Comparison of ENCODE assay signal across 12 cellular contexts in the genomic region with DNA sequence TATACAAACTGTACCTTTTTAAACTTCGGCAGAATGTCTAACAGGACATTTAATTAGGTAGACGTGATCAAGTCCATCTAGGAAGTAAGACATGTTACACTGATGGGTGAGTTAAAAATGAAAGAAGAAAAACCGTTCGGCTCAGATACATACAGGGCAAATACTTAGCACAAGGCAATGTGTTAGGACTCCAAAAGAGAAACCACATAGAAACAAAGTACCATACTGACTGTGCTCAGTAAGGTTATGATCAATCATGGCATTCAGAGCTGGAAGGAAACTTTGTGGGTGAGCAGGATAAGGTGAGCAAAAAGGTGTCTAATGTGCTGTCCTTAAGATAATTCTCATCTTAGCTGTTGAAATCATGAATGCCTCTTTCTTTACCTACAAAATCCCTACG.
DNase-seq lines count a peak whose midpoint lies in the region; ATAC-seq and TF ChIP-seq lines count a peak whose summit lies in the region.
"Had no signal": no experiment of that assay in that cellular context is flagged by ENCODE, and none has a peak within 500 bp of the region (broad histone marks: within the 10 kb centered on the region; RNA-seq: fewer than 3 reads in every experiment).

No MANE protein-coding gene starts in this region.

- H3K4me1 Mint-ChIP-seq in immature natural killer cell = peaks cover 17 to 77% of the 10 kb centered on the region in 2 donors

- no peaks in the 10 kb centered on the region for H3K9me3 Mint-ChIP-seq in immature natural killer cell

- DNase-seq in immature natural killer cell = peak in 1 of 3 donors; percentile 9
- no peak for DNase-seq in tibial artery
- DNase-seq in COR-L47 (lab: John Stamatoyannopoulos, UW) = no peak
- DNase-seq in NCI-H748 (lab: John Stamatoyannopoulos, UW; ENCODE audit: unreplicated experiment) = no peak
- DNase-seq: DMS53; NCI-H1105 treated with DMSO at 0.1 percent for 48 hours; stimulated activated CD4-positive, alpha-beta T cell treated with anti-CD3 and anti-CD28 coated beads, Interleukin-1b, Interleukin-23, amount 100 ng/mL, for 48 hours had no signal

- H3K27ac ChIP-seq in tibial artery = no peak overlapping the region
- H3K27ac ChIP-seq: cardiac muscle cell, neutrophil had no signal

- H3K27me3 Mint-ChIP-seq in immature natural killer cell (ENCODE audit: low read depth in 3 of 3) = peaks cover 0 to 2% (median 0%) of the 10 kb centered on the region in 3 donors

- H3K27me3 ChIP-seq in tibial artery = no peaks in the 10 kb centered on the region
- H3K27me3 ChIP-seq: cardiac muscle cell, neutrophil had no signal

- H3K36me3 ChIP-seq in tibial artery = no peaks in the 10 kb centered on the region
- H3K36me3 ChIP-seq: neutrophil had no signal

- ATAC-seq in GM18907 (IDR thresholded peaks at IDR 0.05; ENCODE audit: unreplicated experiment) = peak; percentile 48
- ATAC-seq in GM21619 (IDR thresholded peaks at IDR 0.05; ENCODE audit: unreplicated experiment) = peak; percentile 45
- peak; percentile 70 for ATAC-seq in HG03342 (IDR thresholded peaks at IDR 0.05; ENCODE audit: unreplicated experiment)

- intact Hi-C loops in tibial artery (cut with DNase I; ENCODE audit: low total_unique reads) = no loop called here

- peak overlapping the region in 1 of 5 donors; percentile 84 for H3K4me3 Mint-ChIP-seq in immature natural killer cell

- no peak overlapping the region for H3K4me3 ChIP-seq in tibial artery
- H3K4me3 ChIP-seq: cardiac muscle cell had no signal

- H3K9me3 ChIP-seq in tibial artery = no peaks in the 10 kb centered on the region
- H3K9me3 ChIP-seq: neutrophil had no signal

- peaks cover 0 to 5% (median 0%) of the 10 kb centered on the region in 3 donors for H3K36me3 Mint-ChIP-seq in immature natural killer cell

- no peak for TF ChIP-seq CTCF in tibial artery (IDR thresholded peaks at IDR 0.05)

- peak overlapping the region in 4 of 6 donors; percentile 24 to 88 (median 68) for H3K27ac Mint-ChIP-seq in immature natural killer cell

- H3K4me1 ChIP-seq in tibial artery = peaks cover 0 to 7% (median 0%) of the 10 kb centered on the region in 4 donors
